ENCODE assay signal across 22 cellular contexts in genomic region chr11:34459507-34460162, GRCh38. TPM values are rescaled to one million over a fixed set of nuclear protein-coding genes. Genes with fewer than 3 reads are reported as not detected.
A peak's percentile ranks its signal among the peaks of the same experiment; 100 is the strongest.
DNase-seq lines count a peak whose midpoint lies in the region; ATAC-seq and TF ChIP-seq lines count a peak whose summit lies in the region.
"Had no signal": no experiment of that assay in that cellular context is flagged by ENCODE, and none has a peak within 500 bp of the region (broad histone marks: within the 10 kb centered on the region; RNA-seq: fewer than 3 reads in every experiment).

No MANE protein-coding gene starts in this region.

- H3K4me1 ChIP-seq in right lobe of liver: peaks cover 0 to 93% (median 31%) of the 10 kb centered on the region in 4 donors

- H3K4me3 ChIP-seq in right lobe of liver: no peak overlapping the region
- no peak overlapping the region for H3K4me3 ChIP-seq in MG63

- H3K9me3 ChIP-seq in right lobe of liver (no peaks in the 10 kb centered on the region), MG63 (no peaks in the 10 kb centered on the region)
- H3K9me3 ChIP-seq: Caco-2 had no signal

- no peaks in the 10 kb centered on the region for H3K27me3 ChIP-seq in right lobe of liver
- no peaks in the 10 kb centered on the region for H3K27me3 ChIP-seq in MG63

- intact Hi-C loops in right lobe of liver (cut with DNase I): no loop called here

- no peak for TF ChIP-seq CTCF in C4-2B (conservative IDR thresholded peaks at IDR 0.05)
- TF ChIP-seq CTCF in right lobe of liver (IDR thresholded peaks at IDR 0.05): no peak

- DNase-seq in left lobe of liver (ENCODE audit: low spot score) (peak; percentile 73), right lobe of liver (peak in 1 of 3 donors; percentile 74), GOT3 (lab: John Stamatoyannopoulos, UW) (no peak), DMS153 treated with DMSO at 0.1 percent for 48 hours (lab: John Stamatoyannopoulos, UW; ENCODE audit: unreplicated experiment) (no peak), MG63 (no peak), ecto neural progenitor cell (ENCODE audit: low spot score) (no peak)
- DNase-seq: C1 segment of cervical spinal cord; CD4-positive, CD25-positive, alpha-beta regulatory T cell; CD8-positive, alpha-beta T cell; DMS 273 treated with DMSO at 0.1 percent for 48 hours; DMS53; DMS79 treated with DMSO at 0.1 percent for 48 hours; GF-D8; H7; HCEC 1CT had no signal

- H3K27ac ChIP-seq in C4-2B (peak overlapping the region; percentile 24; the same call in 1 of the 2 replicates), right lobe of liver (peak overlapping the region; percentile 19 to 88 (median 67))

- 53% methylated on average over 2 of the region's 3 CpGs for WGBS in right lobe of liver (ENCODE audit: insufficient coverage, low coverage, low lambda C conversion rate, missing lambda C conversion rate)

- TF ChIP-seq POLR2A in right lobe of liver (IDR thresholded peaks at IDR 0.05): no peak

- H3K36me3 ChIP-seq in right lobe of liver: peaks cover 0 to 79% (median 38%) of the 10 kb centered on the region in 4 donors
- peaks cover 87% of the 10 kb centered on the region for H3K36me3 ChIP-seq in MG63

- peak; percentile 77 for ATAC-seq in left lobe of liver
- ATAC-seq in right lobe of liver: peak; percentile 70 to 81 (median 80)
- ATAC-seq: CD8-positive, alpha-beta T cell had no signal

RNA-seq across cellular contexts. Expression of gene CAT, which starts 20.9 kb away (rescaled TPM):
- total RNA-seq in left lobe of liver: 363 TPM
- total RNA-seq in right lobe of liver: 100 to 1,000 TPM; 212 to 450 (median 330) TPM
- total RNA-seq in MG63 (2014; rRNA removed; shearing (Covaris generic); ENCODE audit: low replicate concordance): 124 and 125 TPM in 2 replicates
- total RNA-seq: H7 had no signal

RNA-seq across cellular contexts. Expression of gene ELF5, which starts 54.0 kb away (rescaled TPM):
- total RNA-seq in left lobe of liver: 0.10 TPM
- under 1 TPM in 2 of 6 experiments, not detected in 4; 0.09 to 0.22 TPM for total RNA-seq in right lobe of liver
- total RNA-seq in MG63 (2014; rRNA removed; shearing (Covaris generic); ENCODE audit: low replicate concordance): not detected in 2 replicates
- total RNA-seq: A172; A673; CD4-positive, CD25-positive, alpha-beta regulatory T cell; CD8-positive, alpha-beta T cell; Daoy; G401; H1; H7 had no signal
